Comparison of ENCODE assay signal across 14 cellular contexts in the genomic region with DNA sequence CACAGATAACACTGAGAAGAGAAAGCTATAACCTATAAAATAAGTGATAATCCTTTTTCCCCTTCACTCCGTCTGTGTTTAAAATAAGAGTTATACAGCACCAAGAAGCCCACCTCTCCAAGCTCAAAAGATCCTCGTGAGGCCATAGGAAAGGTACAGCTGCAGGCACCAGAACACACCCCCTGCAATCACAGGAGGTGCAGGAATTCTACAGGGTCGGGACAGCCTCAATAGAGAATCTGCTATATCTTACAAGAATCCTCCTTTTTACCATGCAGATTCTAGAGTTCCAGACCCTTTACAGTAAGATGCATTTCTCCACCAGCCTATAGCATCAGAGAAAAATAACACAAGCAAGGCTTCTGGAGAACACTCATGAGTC. TPM values are rescaled to one million over a fixed set of nuclear protein-coding genes. Genes with fewer than 3 reads are reported as not detected.
DNase-seq lines count a peak whose midpoint lies in the region; ATAC-seq, FAIRE-seq and TF ChIP-seq lines count a peak whose summit lies in the region.
"Had no signal": no experiment of that assay in that cellular context is flagged by ENCODE, and none has a peak within 500 bp of the region (broad histone marks: within the 10 kb centered on the region; RNA-seq: fewer than 3 reads in every experiment).

No MANE protein-coding gene starts in this region.

- in situ Hi-C loops in brain microvascular endothelial cell (cut with HindIII; ENCODE audit: low pct_ligation_motif_present, low sequenced_read_pairs) = no loop called here

- H3K4me2 ChIP-seq in KMS-11 = peak overlapping the region; percentile 42

- H3K4me1 ChIP-seq in KMS-11 (ENCODE audit: low read depth, poor library complexity, severe bottlenecking) (peaks cover 12% of the 10 kb centered on the region), mesodermal cell (ENCODE audit: control insufficient read depth, insufficient read depth, low read length, poor library complexity, severe bottlenecking) (peaks cover 9% of the 10 kb centered on the region)

- no peak for FAIRE-seq in D721Med (lab: Jason Lieb, UNC)
- FAIRE-seq: frontal cortex had no signal

- H3K9me3 Mint-ChIP-seq in immature natural killer cell = no peaks in the 10 kb centered on the region
- H3K9me3 Mint-ChIP-seq: activated CD4-positive, alpha-beta memory T cell treated with anti-CD3 and anti-CD28 coated beads, Interleukin-2, amount 10 ng/mL, durations not matched to agents 7 days and 5 days; activated naive CD8-positive, alpha-beta T cell treated with anti-CD3 and anti-CD28 coated beads, Interleukin-2, amount 50 U/mL, for 24 hours; IgD-negative memory B cell; memory B cell had no signal

- H3K9ac ChIP-seq in KMS-11 = peak overlapping the region; percentile 23; the same call in 1 of the 2 replicates

- H3K27ac ChIP-seq in 22Rv1 (peak overlapping the region; percentile 25; the same call in 1 of the 2 replicates), KMS-11 (no peak overlapping the region; the same call in 1 of the 2 replicates), brain microvascular endothelial cell (peak overlapping the region; percentile 22), mesodermal cell (ENCODE audit: low read depth, low read length, severe bottlenecking) (peak overlapping the region; percentile 83)

- peaks cover 0 to 1% of the 10 kb centered on the region in 2 donors for H3K4me1 Mint-ChIP-seq in immature natural killer cell
- H3K4me1 Mint-ChIP-seq: activated naive CD8-positive, alpha-beta T cell treated with anti-CD3 and anti-CD28 coated beads, Interleukin-2, amount 50 U/mL, for 24 hours had no signal

- WGBS in mesodermal cell (ENCODE audit: insufficient coverage in 2 of 2), 2 experiments = 83 to 88% methylated on average over 2 of the region's 3 CpGs

- TF ChIP-seq CTCF in 22Rv1 (IDR thresholded peaks at IDR 0.05) = no peak
- no peak for TF ChIP-seq CTCF in KMS-11 (conservative IDR thresholded peaks at IDR 0.05; ENCODE audit: low read depth, low read length)
- TF ChIP-seq CTCF in brain microvascular endothelial cell (IDR thresholded peaks at IDR 0.05; ENCODE audit: low read depth, low read length, missing control alignments) = no peak
- TF ChIP-seq CTCF in D721Med (IDR thresholded peaks at IDR 0.05; ENCODE audit: insufficient read depth, missing control alignments) = no peak

- H3K36me3 ChIP-seq in KMS-11 (ENCODE audit: insufficient read depth) (no peaks in the 10 kb centered on the region), brain microvascular endothelial cell (replicated peaks) (no peaks in the 10 kb centered on the region), mesodermal cell (ENCODE audit: control insufficient read depth, insufficient read depth, low read length) (no peaks in the 10 kb centered on the region)

- H3K27me3 ChIP-seq in KMS-11 (ENCODE audit: insufficient read depth, low read depth) = no peaks in the 10 kb centered on the region
- H3K27me3 ChIP-seq in brain microvascular endothelial cell (replicated peaks) = no peaks in the 10 kb centered on the region

- no peak overlapping the region for H3K27ac Mint-ChIP-seq in immature natural killer cell
- H3K27ac Mint-ChIP-seq: activated CD4-positive, alpha-beta memory T cell treated with anti-CD3 and anti-CD28 coated beads, Interleukin-2, amount 10 ng/mL, durations not matched to agents 7 days and 5 days; activated naive CD8-positive, alpha-beta T cell treated with anti-CD3 and anti-CD28 coated beads, Interleukin-2, amount 50 U/mL, for 24 hours; CD4-positive, alpha-beta memory T cell; IgD-negative memory B cell; memory B cell had no signal

- no peaks in the 10 kb centered on the region for H3K79me2 ChIP-seq in KMS-11 (ENCODE audit: insufficient read depth, low read depth)

- H3K36me3 Mint-ChIP-seq in immature natural killer cell = no peaks in the 10 kb centered on the region
- H3K36me3 Mint-ChIP-seq: CD4-positive, alpha-beta memory T cell; IgD-negative memory B cell; memory B cell had no signal

- H3K9me3 ChIP-seq in mesodermal cell (ENCODE audit: control insufficient read depth, low read length) = no peaks in the 10 kb centered on the region

- H3K4me3 Mint-ChIP-seq in immature natural killer cell = no peak overlapping the region
- H3K4me3 Mint-ChIP-seq: activated CD4-positive, alpha-beta memory T cell treated with anti-CD3 and anti-CD28 coated beads, Interleukin-2, amount 10 ng/mL, durations not matched to agents 7 days and 5 days; activated naive CD8-positive, alpha-beta T cell treated with anti-CD3 and anti-CD28 coated beads, Interleukin-2, amount 50 U/mL, for 24 hours; IgD-negative memory B cell; memory B cell had no signal

- H3K27me3 Mint-ChIP-seq in immature natural killer cell (ENCODE audit: low read depth in 3 of 3) = peaks cover 0 to 5% (median 2%) of the 10 kb centered on the region in 3 donors

- no peaks in the 10 kb centered on the region for H4K20me1 ChIP-seq in KMS-11 (ENCODE audit: insufficient read depth)

- ATAC-seq in HG03159 (IDR thresholded peaks at IDR 0.05; ENCODE audit: unreplicated experiment) = no peak

- no peak overlapping the region for H3K4me3 ChIP-seq in KMS-11 (IDR thresholded peaks at IDR 0.05; ENCODE audit: insufficient read depth, low read depth, low read length)
- H3K4me3 ChIP-seq in brain microvascular endothelial cell (ENCODE audit: low read depth, low read length) = no peak overlapping the region
- H3K4me3 ChIP-seq in mesodermal cell (ENCODE audit: extremely low read depth, insufficient read depth, low read length, poor library complexity, severe bottlenecking) = no peak overlapping the region

- DNase-seq in brain microvascular endothelial cell = no peak
- no peak for DNase-seq in immature natural killer cell
- DNase-seq in D721Med (ENCODE audit: insufficient read length, low spot score) = no peak
- DNase-seq in D341Med (ENCODE audit: low spot score) = no peak

- H2AFZ ChIP-seq in KMS-11 (ENCODE audit: low read depth) = peak overlapping the region; percentile 79; the same call in 1 of the 2 replicates

RNA-seq across cellular contexts. Expression of a gene that starts 5.0 kb away (rescaled TPM):
- not detected for polyA plus RNA-seq in mesodermal cell (2013, experiment 1 of 2)
- polyA plus RNA-seq in mesodermal cell (2013, experiment 2 of 2) = not detected
- not detected for polyA plus RNA-seq in immature natural killer cell
- polyA plus RNA-seq: CD4-positive, alpha-beta memory T cell; IgD-negative memory B cell had no signal
